Comparison of ENCODE assay signal across 11 cellular contexts in genomic region chr1:203996126-203996525, GRCh38.
DNase-seq lines count a peak whose midpoint lies in the region; ATAC-seq and TF ChIP-seq lines count a peak whose summit lies in the region.
"Had no signal": no experiment of that assay in that cellular context is flagged by ENCODE, and none has a peak within 500 bp of the region (broad histone marks: within the 10 kb centered on the region; RNA-seq: fewer than 3 reads in every experiment).

No MANE protein-coding gene starts in this region.

- peak overlapping the region; percentile 37 for H3K4ac ChIP-seq in mesendoderm (ENCODE audit: low read depth, low read length)

- no peak overlapping the region for H2BK15ac ChIP-seq in mesendoderm (replicated peaks; ENCODE audit: low read depth)

- peaks cover 7% of the 10 kb centered on the region for H3K4me1 ChIP-seq in mesendoderm (ENCODE audit: control insufficient read depth, low read depth, low read length)

- peak; percentile 91 for DNase-seq in DMS153 treated with DMSO at 0.1 percent for 48 hours (lab: John Stamatoyannopoulos, UW; ENCODE audit: unreplicated experiment)
- peak; percentile 48 for DNase-seq in M059J (ENCODE audit: low read depth)
- peak; percentile 4 to 14 for DNase-seq in cardiac fibroblast (ENCODE audit: low read depth in 2 of 2)
- peak; percentile 91 for DNase-seq in mesendoderm
- DNase-seq in progenitor cell of endocrine pancreas (ENCODE audit: low spot score, unreplicated experiment) = no peak
- DNase-seq in brain microvascular endothelial cell = no peak
- DNase-seq in T-cell = no peak
- DNase-seq: DMS79, SHP77 had no signal

- H3K27ac Mint-ChIP-seq in progenitor cell of endocrine pancreas (no peak overlapping the region), T-cell (no peak overlapping the region)

- H4K8ac ChIP-seq in mesendoderm (ENCODE audit: low read depth, low read length) = no peak overlapping the region

- H3K4me2 ChIP-seq in mesendoderm (ENCODE audit: low read length) = no peak overlapping the region

- H3K27me3 ChIP-seq in mesendoderm (ENCODE audit: insufficient read depth, low read length, poor library complexity) = no peaks in the 10 kb centered on the region
- H3K27me3 ChIP-seq in brain microvascular endothelial cell (replicated peaks) = peaks cover 3% of the 10 kb centered on the region

- H3K18ac ChIP-seq in mesendoderm (ENCODE audit: low read length) = no peak overlapping the region

- POLR2A ChIA-PET in T-cell (lab: Charles Lee) = no interaction called here

- H3K9ac ChIP-seq in mesendoderm (ENCODE audit: low read length) = no peak overlapping the region

- no peak overlapping the region for H3K23ac ChIP-seq in mesendoderm (ENCODE audit: low read length)

- peaks cover 5% of the 10 kb centered on the region for H3K9me3 Mint-ChIP-seq in progenitor cell of endocrine pancreas (ENCODE audit: low read depth)
- peaks cover 0 to 11% (median 0%) of the 10 kb centered on the region in 3 donors for H3K9me3 Mint-ChIP-seq in T-cell

- H2BK5ac ChIP-seq in mesendoderm (ENCODE audit: low read length) = no peak overlapping the region

- in situ Hi-C loops in brain microvascular endothelial cell (cut with HindIII; ENCODE audit: low pct_ligation_motif_present, low sequenced_read_pairs) = no loop called here

- no peaks in the 10 kb centered on the region for H3K79me1 ChIP-seq in mesendoderm (ENCODE audit: low read length)

- no peak overlapping the region for H2BK120ac ChIP-seq in mesendoderm (ENCODE audit: low read depth, low read length)

- peak overlapping the region; percentile 37 for H3K56ac ChIP-seq in mesendoderm (ENCODE audit: low read length)

- H3K36me3 Mint-ChIP-seq in progenitor cell of endocrine pancreas (ENCODE audit: insufficient read depth) (no peaks in the 10 kb centered on the region), T-cell (peaks cover 3% of the 10 kb centered on the region)

- no peak overlapping the region for H2AK5ac ChIP-seq in mesendoderm (ENCODE audit: low read length)

- H3K27ac ChIP-seq in mesendoderm (ENCODE audit: low read depth, low read length) = no peak overlapping the region
- no peak overlapping the region for H3K27ac ChIP-seq in brain microvascular endothelial cell

- TF ChIP-seq CTCF in cardiac fibroblast (IDR thresholded peaks at IDR 0.05; ENCODE audit: low read depth, low read length) (no peak), progenitor cell of endocrine pancreas (IDR thresholded peaks at IDR 0.05; ENCODE audit: unreplicated experiment) (no peak), brain microvascular endothelial cell (IDR thresholded peaks at IDR 0.05; ENCODE audit: low read depth, low read length, missing control alignments) (no peak)

- H3K4me3 ChIP-seq in cardiac fibroblast (replicated peaks in 1 of 2; ENCODE audit: low read depth in 2 of 2, low read length in 2 of 2) = no peak overlapping the region
- H3K4me3 ChIP-seq in mesendoderm (ENCODE audit: low read length) = no peak overlapping the region
- H3K4me3 ChIP-seq in brain microvascular endothelial cell (ENCODE audit: low read depth, low read length) = no peak overlapping the region
- H3K4me3 ChIP-seq: K562 had no signal

- ATAC-seq in T-cell (replicated peaks in 1 of 4) = no peak
- no peak for ATAC-seq in GM18519 (IDR thresholded peaks at IDR 0.05; ENCODE audit: low FRiP score, unreplicated experiment)
- ATAC-seq: K562 had no signal

- peaks cover 10% of the 10 kb centered on the region for H3K4me1 Mint-ChIP-seq in progenitor cell of endocrine pancreas (ENCODE audit: low read depth)
- H3K4me1 Mint-ChIP-seq in T-cell = peaks cover 0 to 4% (median 2%) of the 10 kb centered on the region in 3 donors

- no peaks in the 10 kb centered on the region for H3K36me3 ChIP-seq in mesendoderm (ENCODE audit: control insufficient read depth, insufficient read depth, low read length)
- no peaks in the 10 kb centered on the region for H3K36me3 ChIP-seq in brain microvascular endothelial cell (replicated peaks)

- CTCF ChIA-PET in T-cell (lab: Charles Lee) = no interaction called here

- no peak overlapping the region for H3K4me3 Mint-ChIP-seq in progenitor cell of endocrine pancreas (ENCODE audit: low read depth)
- H3K4me3 Mint-ChIP-seq in T-cell = no peak overlapping the region

- no peaks in the 10 kb centered on the region for H3K79me2 ChIP-seq in mesendoderm (ENCODE audit: control insufficient read depth, insufficient read depth, low read length)

- WGBS in mesendoderm (ENCODE audit: extremely low coverage, insufficient coverage, low lambda C conversion rate) = no CpG with 5 or more reads among the region's 4 CpGs

- H3K27me3 Mint-ChIP-seq in progenitor cell of endocrine pancreas (peaks cover 6% of the 10 kb centered on the region), T-cell (peaks cover 14 to 24% of the 10 kb centered on the region in 2 donors)

- no peak overlapping the region for H4K5ac ChIP-seq in mesendoderm (ENCODE audit: low read length)

Comparison
In these comparisons a context has a peak if more than half of its experiments do, and no peak if none do; other contexts are left out.
1. DNase-seq: peak in DMS153 treated with DMSO at 0.1 percent for 48 hours (single experiment), M059J (single experiment), cardiac fibroblast (2 of 2) and mesendoderm (single experiment); none in progenitor cell of endocrine pancreas (single experiment), brain microvascular endothelial cell (single experiment) and T-cell (0 of 34).